16 cellular contexts compared by ENCODE assay signal in the genomic region with DNA sequence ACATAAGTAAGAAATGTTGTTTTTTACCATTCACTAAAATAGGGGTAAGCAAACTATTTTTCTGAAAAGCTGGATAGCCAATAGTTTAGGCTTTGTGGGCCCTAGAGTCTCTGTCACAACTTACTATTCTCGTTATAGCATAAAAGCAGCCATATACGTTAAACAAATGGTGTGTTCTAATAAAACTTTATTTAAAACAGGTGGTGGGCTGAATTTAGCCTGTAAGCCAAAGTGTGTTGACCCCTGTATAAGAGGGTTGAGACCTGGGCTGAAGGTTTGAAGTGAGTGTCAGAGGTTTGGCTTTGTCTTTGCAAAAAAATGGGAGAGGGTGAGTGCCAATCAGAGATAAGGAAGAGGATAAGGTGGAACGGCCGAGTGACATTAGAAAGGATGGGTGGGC.
A peak's percentile ranks its signal among the peaks of the same experiment; 100 is the strongest.
DNase-seq lines count a peak whose midpoint lies in the region; ATAC-seq, FAIRE-seq and TF ChIP-seq lines count a peak whose summit lies in the region.
"Had no signal": no experiment of that assay in that cellular context is flagged by ENCODE, and none has a peak within 500 bp of the region (broad histone marks: within the 10 kb centered on the region; RNA-seq: fewer than 3 reads in every experiment).

No MANE protein-coding gene starts in this region.

- H4K20me1 ChIP-seq in HepG2 (ENCODE audit: insufficient read depth, low read length), result no peaks in the 10 kb centered on the region
- no peaks in the 10 kb centered on the region for H4K20me1 ChIP-seq in K562 (replicated peaks; ENCODE audit: control insufficient read depth, insufficient read depth, low read length)

- FAIRE-seq in HepG2 (lab: Jason Lieb, UNC) (no peak), K562 (lab: Jason Lieb, UNC) (no peak)

- no peaks in the 10 kb centered on the region for H3K36me3 ChIP-seq in HepG2 (replicated peaks in 1 of 2; ENCODE audit: control insufficient read depth in 1 of 2, insufficient read depth in 2 of 2, low read length in 2 of 2)
- no peaks in the 10 kb centered on the region for H3K36me3 ChIP-seq in right lobe of liver
- H3K36me3 ChIP-seq in K562 (ENCODE audit: control insufficient read depth, insufficient read depth, low read length), result no peaks in the 10 kb centered on the region
- H3K36me3 ChIP-seq in thoracic aorta, result no peaks in the 10 kb centered on the region
- H3K36me3 ChIP-seq in BE2C, result no peaks in the 10 kb centered on the region
- H3K36me3 ChIP-seq: SJSA1 had no signal

- CTCF ChIA-PET in HepG2 (lab: Yijun Ruan, JAX; ENCODE audit: low intra/inter-chr PET ratio, low total read pairs) (no interaction called here), K562 (lab: Yijun Ruan, JAX; ENCODE audit: low intra/inter-chr PET ratio) (no interaction called here)

- H3K9me3 ChIP-seq in HepG2 (ENCODE audit: low read length) (no peaks in the 10 kb centered on the region), right lobe of liver (no peaks in the 10 kb centered on the region), K562 (replicated peaks; ENCODE audit: control insufficient read depth, insufficient read depth, low read depth, low read length) (no peaks in the 10 kb centered on the region), thoracic aorta (no peaks in the 10 kb centered on the region), BE2C (no peaks in the 10 kb centered on the region)
- H3K9me3 ChIP-seq: SJSA1 had no signal

- H3K9ac ChIP-seq in HepG2 (ENCODE audit: insufficient read depth, low read depth, low read length) (no peak overlapping the region), K562 (ENCODE audit: insufficient read depth in 1 of 2, low read depth in 2 of 2, low read length in 2 of 2) (no peak overlapping the region)

- H3K4me1 ChIP-seq in HepG2 (ENCODE audit: insufficient read depth, low read length) (peaks cover 12% of the 10 kb centered on the region), right lobe of liver (no peaks in the 10 kb centered on the region), K562 (replicated peaks in 1 of 2; ENCODE audit: control insufficient read depth in 2 of 2, insufficient read depth in 2 of 2, low read length in 2 of 2) (peaks cover 0 to 7% of the 10 kb centered on the region in 2 experiments; a peak in 2 of 5 replicates), thoracic aorta (ENCODE audit: control insufficient read depth in 1 of 2, low read depth in 2 of 2) (no peaks in the 10 kb centered on the region), BE2C (peaks cover 6% of the 10 kb centered on the region; the same call in 1 of the 2 replicates)

- peaks cover 56% of the 10 kb centered on the region for H3K4me1 Mint-ChIP-seq in neural crest cell

- H3K4me2 ChIP-seq in HepG2 (ENCODE audit: low read depth, low read length) (no peak overlapping the region), K562 (ENCODE audit: insufficient read depth, low read length) (no peak overlapping the region)

- in situ Hi-C loops in HepG2 (cut with HindIII; ENCODE audit: extremely low pct_ligation_motif_present, low pct_unique_long_range_greater_than_20kb) (loop anchor here (25.0 kb wide), 1 partner anchor 1278 kb away; no protein-coding TSS in a partner anchor), K562 (cut with MboI) (loop anchor here (10.0 to 25.0 kb wide), 2 partner anchors 1278 to 1470 kb away; no protein-coding TSS in a partner anchor)

- no peaks in the 10 kb centered on the region for H3K27me3 Mint-ChIP-seq in neural crest cell (ENCODE audit: low read depth)

- intact Hi-C loops in HepG2 (cut with micrococcal nuclease; ENCODE audit: unreplicated experiment) (no loop called here), right lobe of liver (cut with DNase I) (no loop called here), K562 (cut with micrococcal nuclease) (no loop called here)

- H3K9me1 ChIP-seq in K562 (ENCODE audit: control insufficient read depth, insufficient read depth, low read length), result no peaks in the 10 kb centered on the region

- DNase-seq in HepG2 (ENCODE audit: low spot score) (no peak), right lobe of liver (no peak), K562 (ENCODE audit: extremely low read depth in 1 of 4, low spot score in 3 of 4) (no peak), neural crest cell (ENCODE audit: low read depth, low spot score) (no peak), thoracic aorta (ENCODE audit: low spot score) (no peak), BE2C (no peak), substantia nigra (lab: John Stamatoyannopoulos, UW) (no peak)
- DNase-seq in activated CD4-positive, alpha-beta T cell treated with anti-CD3 and anti-CD28 coated beads for 4 hours, result no peak
- DNase-seq: GF-D8, H7, KBM-7, NCI-H1105, NCI-H2029 treated with DMSO at 0.1 percent for 48 hours, NCI-H524 treated with DMSO at 0.1 percent for 48 hours, NCI-H82 had no signal

- POLR2A ChIA-PET in HepG2 (lab: Yijun Ruan, JAX), result no interaction called here
- POLR2A ChIA-PET in K562 (lab: Yijun Ruan, JAX), result no interaction called here

- BruUV-seq in HepG2 (replicated peaks; lab: Mats Ljungman, UMichigan) (no TSS peak), K562 (replicated peaks; lab: Mats Ljungman, UMichigan) (no TSS peak)

- H3K9me3 Mint-ChIP-seq in neural crest cell, result peaks cover 15% of the 10 kb centered on the region

- no peaks in the 10 kb centered on the region for H3K79me2 ChIP-seq in HepG2 (ENCODE audit: insufficient read depth, low read length)
- no peaks in the 10 kb centered on the region for H3K79me2 ChIP-seq in K562 (ENCODE audit: control insufficient read depth, insufficient read depth, low read length)

- H2AFZ ChIP-seq in HepG2 (ENCODE audit: low read length) (no peak overlapping the region), K562 (ENCODE audit: low read depth, low read length) (peak overlapping the region; percentile 27; the same call in 1 of the 2 replicates)

- ATAC-seq in HepG2 (no peak), right lobe of liver (no peak), K562 (no peak), thoracic aorta (ENCODE audit: insufficient number of reproducible peaks, low FRiP score, low read depth) (peak; percentile 50)

- H3K4me3 ChIP-seq in HepG2 (replicated peaks in 1 of 3; ENCODE audit: insufficient read depth in 1 of 3, low read depth in 2 of 3, low read length in 3 of 3), result no peak overlapping the region
- no peak overlapping the region for H3K4me3 ChIP-seq in right lobe of liver
- no peak overlapping the region for H3K4me3 ChIP-seq in K562
- H3K4me3 ChIP-seq in thoracic aorta, result no peak overlapping the region
- no peak overlapping the region for H3K4me3 ChIP-seq in BE2C (ENCODE audit: low read depth, low read length)
- H3K4me3 ChIP-seq: SJSA1 had no signal

- peak overlapping the region; percentile 98 for H3K27ac Mint-ChIP-seq in neural crest cell (ENCODE audit: unreplicated experiment)

- TF ChIP-seq RAD21 in HepG2 (CRISPR knock-in tag; IDR thresholded peaks at IDR 0.05) (no peak), K562 (CRISPR knock-in tag; conservative IDR thresholded peaks at IDR 0.05 in 1 of 2, IDR thresholded peaks at IDR 0.05 in 1 of 2) (no peak)

- TF ChIP-seq CTCF in HepG2 (CRISPR knock-in tag; IDR thresholded peaks at IDR 0.05), result no peak
- TF ChIP-seq CTCF in right lobe of liver (IDR thresholded peaks at IDR 0.05), result no peak
- no peak for TF ChIP-seq CTCF in K562 (IDR thresholded peaks at IDR 0.05 in 2 of 3, conservative IDR thresholded peaks at IDR 0.05 in 1 of 3; ENCODE audit: insufficient read depth in 2 of 3, low read depth in 1 of 3, low read length in 3 of 3)
- no peak for TF ChIP-seq CTCF in neural crest cell (conservative IDR thresholded peaks at IDR 0.05)
- no peak for TF ChIP-seq CTCF in thoracic aorta (IDR thresholded peaks at IDR 0.05)
- TF ChIP-seq CTCF in BE2C (IDR thresholded peaks at IDR 0.05; ENCODE audit: low read depth, low read length), result no peak

- H3K27ac ChIP-seq in HepG2 (ENCODE audit: extremely low read length, insufficient read depth, low read length) (no peak overlapping the region), right lobe of liver (no peak overlapping the region), K562 (ENCODE audit: extremely low read depth, low read depth, low read length) (peak overlapping the region; percentile 67; the same call in 2 of the 3 replicates), thoracic aorta (no peak overlapping the region), substantia nigra (ENCODE audit: low read depth, low read length, poor library complexity, severe bottlenecking) (no peak overlapping the region)
- H3K27ac ChIP-seq: SJSA1 had no signal

- TF ChIP-seq POLR2A in HepG2 (IDR thresholded peaks at IDR 0.05; ENCODE audit: insufficient read depth in 1 of 2, low read depth in 2 of 2, low read length in 2 of 2) (no peak), right lobe of liver (IDR thresholded peaks at IDR 0.05) (no peak), K562 (conservative IDR thresholded peaks at IDR 0.05) (no peak)

- WGBS in HepG2 (ENCODE audit: low lambda C conversion rate), result 26% methylated on average over 4 of the region's 4 CpGs
- 69% methylated on average over 4 of the region's 4 CpGs for WGBS in right lobe of liver (ENCODE audit: insufficient coverage, low coverage, low lambda C conversion rate, missing lambda C conversion rate)
- 0% methylated on average over 4 of the region's 4 CpGs for WGBS in K562 (ENCODE audit: insufficient coverage, low coverage, missing lambda C conversion rate)

- peak overlapping the region; percentile 3 for H3K4me3 Mint-ChIP-seq in neural crest cell

- peaks cover 11% of the 10 kb centered on the region for H3K36me3 Mint-ChIP-seq in neural crest cell (ENCODE audit: low read depth)

- TF ChIP-seq EP300 in HepG2 (IDR thresholded peaks at IDR 0.05; ENCODE audit: low read depth in 2 of 2, low read length in 2 of 2) (no peak), HepG2 (CRISPR knock-in tag; IDR thresholded peaks at IDR 0.05; ENCODE audit: borderline replicate concordance) (no peak), K562 (IDR thresholded peaks at IDR 0.05; ENCODE audit: low read length) (no peak)

- H3K27me3 ChIP-seq in HepG2 (ENCODE audit: control insufficient read depth in 1 of 2, insufficient read depth in 2 of 2, low read length in 2 of 2) (no peaks in the 10 kb centered on the region), right lobe of liver (no peaks in the 10 kb centered on the region), K562 (ENCODE audit: control insufficient read depth in 2 of 2, insufficient read depth in 2 of 2, low read length in 2 of 2) (no peaks in the 10 kb centered on the region), thoracic aorta (replicated peaks; ENCODE audit: insufficient read depth) (no peaks in the 10 kb centered on the region), BE2C (no peaks in the 10 kb centered on the region)

TF ChIP-seq in HepG2, 621 proteins besides CTCF, POLR2A, EP300 and RAD21 (continues in another document):
- no peak for TF ChIP-seq HNF4A (CRISPR knock-in tag; IDR thresholded peaks at IDR 0.05)

TF ChIP-seq in K562, 482 proteins besides CTCF, POLR2A, EP300 and RAD21 (continues in another document):
- TF ChIP-seq MTA2 (IDR thresholded peaks at IDR 0.05; ENCODE audit: low read depth), result no peak
